ENCODE assay signal across 1 cellular context in the genomic region with DNA sequence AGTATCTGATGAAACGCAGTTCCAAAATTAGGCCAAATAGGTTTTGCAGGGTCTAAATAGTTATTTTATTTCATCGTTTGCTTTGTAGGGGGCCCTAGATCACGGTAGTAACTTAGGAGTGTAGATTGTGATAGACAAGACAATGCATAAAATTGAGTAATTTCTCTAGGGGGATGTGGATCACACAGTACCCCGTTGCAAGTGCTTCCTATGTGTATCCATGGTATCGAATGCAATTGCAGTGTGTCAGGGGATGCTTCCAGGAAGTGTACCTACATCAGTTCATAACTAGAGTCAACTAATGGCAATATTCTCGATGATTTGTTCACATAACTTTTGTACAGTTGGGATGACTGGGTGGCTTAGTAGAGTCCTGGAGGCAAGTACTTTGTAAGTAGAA.
TF ChIP-seq lines count a peak whose summit lies in the region.

No MANE protein-coding gene starts in this region.

TF ChIP-seq in SK-N-SH, 30 proteins besides CTCF, POLR2A, EP300 and RAD21 (continued from another document):
- TF ChIP-seq, protein P1, sequence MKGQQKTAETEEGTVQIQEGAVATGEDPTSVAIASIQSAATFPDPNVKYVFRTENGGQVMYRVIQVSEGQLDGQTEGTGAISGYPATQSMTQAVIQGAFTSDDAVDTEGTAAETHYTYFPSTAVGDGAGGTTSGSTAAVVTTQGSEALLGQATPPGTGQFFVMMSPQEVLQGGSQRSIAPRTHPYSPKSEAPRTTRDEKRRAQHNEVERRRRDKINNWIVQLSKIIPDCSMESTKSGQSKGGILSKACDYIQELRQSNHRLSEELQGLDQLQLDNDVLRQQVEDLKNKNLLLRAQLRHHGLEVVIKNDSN (IDR thresholded peaks at IDR 0.05; ENCODE audit: borderline replicate concordance, low read depth) = no peak
- TF ChIP-seq, protein P2, sequence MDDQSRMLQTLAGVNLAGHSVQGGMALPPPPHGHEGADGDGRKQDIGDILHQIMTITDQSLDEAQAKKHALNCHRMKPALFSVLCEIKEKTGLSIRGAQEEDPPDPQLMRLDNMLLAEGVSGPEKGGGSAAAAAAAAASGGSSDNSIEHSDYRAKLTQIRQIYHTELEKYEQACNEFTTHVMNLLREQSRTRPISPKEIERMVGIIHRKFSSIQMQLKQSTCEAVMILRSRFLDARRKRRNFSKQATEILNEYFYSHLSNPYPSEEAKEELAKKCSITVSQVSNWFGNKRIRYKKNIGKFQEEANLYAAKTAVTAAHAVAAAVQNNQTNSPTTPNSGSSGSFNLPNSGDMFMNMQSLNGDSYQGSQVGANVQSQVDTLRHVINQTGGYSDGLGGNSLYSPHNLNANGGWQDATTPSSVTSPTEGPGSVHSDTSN (IDR thresholded peaks at IDR 0.05) = no peak
- TF ChIP-seq TAF1 (IDR thresholded peaks at IDR 0.05; ENCODE audit: borderline replicate concordance, low read depth, low read length) = no peak
TF ChIP-seq in SK-N-SH: peak in this region for 0.
